ENCODE assay signal across 8 cellular contexts in genomic region chr7:56074371-56074791, GRCh38. TPM values are rescaled to one million over a fixed set of nuclear protein-coding genes. Genes with fewer than 3 reads are reported as not detected.
DNase-seq lines count a peak whose midpoint lies in the region; ATAC-seq and TF ChIP-seq lines count a peak whose summit lies in the region.

No MANE protein-coding gene starts in this region.

- no peaks in the 10 kb centered on the region for H3K27me3 ChIP-seq in BE2C

- peaks cover 41% of the 10 kb centered on the region for H3K36me3 ChIP-seq in BE2C

- ATAC-seq in GM19025 (IDR thresholded peaks at IDR 0.05; ENCODE audit: low read depth, unreplicated experiment) (peak; percentile 82), HG03139 (IDR thresholded peaks at IDR 0.05; ENCODE audit: unreplicated experiment) (peak; percentile 88), left lobe of liver (peak; percentile 97)

- peaks cover 6% of the 10 kb centered on the region for H3K4me1 ChIP-seq in BE2C

- peak; percentile 92 for TF ChIP-seq CTCF in BE2C (IDR thresholded peaks at IDR 0.05; ENCODE audit: low read depth, low read length)

- peak; percentile 86 for DNase-seq in BE2C
- DNase-seq in NCI-H345 treated with DMSO at 0.1 percent for 48 hours (lab: John Stamatoyannopoulos, UW; ENCODE audit: unreplicated experiment): peak; percentile 42
- peak; percentile 74 for DNase-seq in activated CD4-positive, CD25-positive, alpha-beta regulatory T cell treated with anti-CD3 and anti-CD28 coated beads, Interleukin-2, amount 50 U/mL, for 72 hours
- peak; percentile 84 for DNase-seq in cerebellar cortex (ENCODE audit: low spot score)
- peak; percentile 95 for DNase-seq in left lobe of liver (ENCODE audit: low spot score)
- DNase-seq in stimulated activated CD4-positive, alpha-beta T cell treated with anti-CD3 and anti-CD28 coated beads, Interleukin-4, amount 100 ng/mL, for 48 hours (ENCODE audit: low read depth in 2 of 2): peak; percentile 55 to 56

- no peak overlapping the region for H3K4me3 ChIP-seq in BE2C (ENCODE audit: low read depth, low read length)

- H3K9me3 ChIP-seq in BE2C: no peaks in the 10 kb centered on the region; the same call in 1 of the 2 replicates

RNA-seq across cellular contexts. Expression of gene SUMF2, which starts 10.3 kb away (rescaled TPM):
- polyA plus RNA-seq in BE2C (2012; ENCODE audit: insufficient read depth, insufficient read length, low read depth): 72.3 TPM
- 83.3 TPM for total RNA-seq in left lobe of liver

RNA-seq across cellular contexts. Expression of gene PHKG1, which starts 18.4 kb away (rescaled TPM):
- polyA plus RNA-seq in BE2C (2012; ENCODE audit: insufficient read depth, insufficient read length, low read depth): 1.9 TPM
- 0.78 TPM for total RNA-seq in left lobe of liver

RNA-seq across cellular contexts. Expression of gene CCT6A, which starts 22.8 kb away (rescaled TPM):
- 311 TPM for polyA plus RNA-seq in BE2C (2012; ENCODE audit: insufficient read depth, insufficient read length, low read depth)
- total RNA-seq in left lobe of liver: 25.7 TPM

RNA-seq across cellular contexts. Expression of gene PSPH, which starts 23.1 kb away (rescaled TPM):
- 24.8 TPM for polyA plus RNA-seq in BE2C (2012; ENCODE audit: insufficient read depth, insufficient read length, low read depth)
- total RNA-seq in left lobe of liver: 9.0 TPM

RNA-seq across cellular contexts. Expression of gene CHCHD2, which starts 31.9 kb away (rescaled TPM):
- polyA plus RNA-seq in BE2C (2012; ENCODE audit: insufficient read depth, insufficient read length, low read depth): 974 TPM
- total RNA-seq in left lobe of liver: 189 TPM

Comparison
In these comparisons a context has a peak if more than half of its experiments do, and no peak if none do; other contexts are left out.
1. DNase-seq: peak in every context shown above with its lines; median percentile 95 in left lobe of liver; 86 in BE2C; 84 in cerebellar cortex; 74 in activated CD4-positive, CD25-positive, alpha-beta regulatory T cell treated with anti-CD3 and anti-CD28 coated beads, Interleukin-2, amount 50 U/mL, for 72 hours; 56 in stimulated activated CD4-positive, alpha-beta T cell treated with anti-CD3 and anti-CD28 coated beads, Interleukin-4, amount 100 ng/mL, for 48 hours; 42 in NCI-H345 treated with DMSO at 0.1 percent for 48 hours.